In genomic region chr3:55807210-55807609, GRCh38 we compare ENCODE assay signal across 1 cellular context.
TF ChIP-seq lines count a peak whose summit lies in the region.

No MANE protein-coding gene starts in this region.

TF ChIP-seq in K562, 482 proteins besides CTCF, POLR2A, EP300 and RAD21:
- TF ChIP-seq ZBTB40 (IDR thresholded peaks at IDR 0.05), result 0 out of 2 replicates have a peak, but pooled peaks have one; percentile 26
- no peak for TF ChIP-seq ZBTB40 (CRISPR knock-in tag; IDR thresholded peaks at IDR 0.05)
- TF ChIP-seq ZNF41 (CRISPR knock-in tag; conservative IDR thresholded peaks at IDR 0.05), result no peak
- TF ChIP-seq ZBTB2 (IDR thresholded peaks at IDR 0.05), result no peak
